Comparison of ENCODE assay signal across 16 cellular contexts in the genomic region with DNA sequence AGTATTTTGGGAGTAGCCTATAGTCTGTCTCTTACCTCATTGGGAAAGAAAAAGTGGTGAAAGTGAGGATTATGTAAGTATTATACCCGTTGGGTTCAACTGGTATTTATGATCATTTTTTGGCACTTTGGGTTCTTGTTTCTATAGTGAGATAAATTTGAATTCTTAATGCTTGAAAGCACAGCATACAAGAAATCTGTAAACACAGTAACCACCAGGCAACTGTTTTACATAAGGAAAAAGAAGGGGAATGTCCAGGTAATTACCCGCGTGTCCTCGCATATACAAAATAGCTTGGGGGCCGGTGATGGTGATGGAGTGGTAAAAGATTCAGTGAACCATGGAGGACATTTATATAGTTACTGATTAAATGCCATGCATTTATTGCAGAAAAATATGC.
DNase-seq lines count a peak whose midpoint lies in the region; ATAC-seq, FAIRE-seq and TF ChIP-seq lines count a peak whose summit lies in the region.
"Had no signal": no experiment of that assay in that cellular context is flagged by ENCODE, and none has a peak within 500 bp of the region (broad histone marks: within the 10 kb centered on the region; RNA-seq: fewer than 3 reads in every experiment).

No MANE protein-coding gene starts in this region.

- POLR2A ChIA-PET in A673 (lab: Charles Lee; ENCODE audit: low non-redundant PET), result no interaction called here

- H3K9me3 ChIP-seq in A673 (ENCODE audit: low read depth, low read length, poor library complexity, severe bottlenecking), result no peaks in the 10 kb centered on the region
- H3K9me3 ChIP-seq in effector memory CD4-positive, alpha-beta T cell (ENCODE audit: control insufficient read depth, low read length), result no peaks in the 10 kb centered on the region

- no peak for TF ChIP-seq CTCF in A673 (conservative IDR thresholded peaks at IDR 0.05; ENCODE audit: low read depth, low read length)

- CTCF ChIA-PET in A673 (lab: Charles Lee), result no interaction called here

- H3K27ac ChIP-seq in A673 (ENCODE audit: low read depth, low read length, poor library complexity, severe bottlenecking), result peak overlapping the region; percentile 97
- no peak overlapping the region for H3K27ac ChIP-seq in effector memory CD4-positive, alpha-beta T cell (ENCODE audit: insufficient read depth, low read length, poor library complexity, severe bottlenecking)

- no peaks in the 10 kb centered on the region for H3K4me1 Mint-ChIP-seq in activated T-cell treated with anti-CD3 and anti-CD28 coated beads, Interleukin-2, amount 50 U/mL, for 24 hours (ENCODE audit: low read depth)

- H3K4me3 ChIP-seq in A673 (ENCODE audit: low read depth, low read length, poor library complexity, severe bottlenecking), result no peak overlapping the region
- H3K4me3 ChIP-seq in effector memory CD4-positive, alpha-beta T cell (ENCODE audit: insufficient read depth, low read depth, low read length, poor library complexity, severe bottlenecking), result no peak overlapping the region
- H3K4me3 ChIP-seq: dorsolateral prefrontal cortex had no signal

- FAIRE-seq in GM19239 (lab: Jason Lieb, UNC), result peak; percentile 89

- H3K27me3 ChIP-seq in A673 (replicated peaks; ENCODE audit: insufficient read depth, low read depth, low read length, poor library complexity), result no peaks in the 10 kb centered on the region
- no peaks in the 10 kb centered on the region for H3K27me3 ChIP-seq in effector memory CD4-positive, alpha-beta T cell (replicated peaks; ENCODE audit: control insufficient read depth, insufficient read depth, low read length, poor library complexity, severe bottlenecking)
- H3K27me3 ChIP-seq: dorsolateral prefrontal cortex had no signal

- no peak overlapping the region for H3K4me3 Mint-ChIP-seq in activated T-cell treated with anti-CD3 and anti-CD28 coated beads, Interleukin-2, amount 50 U/mL, for 24 hours
- H3K4me3 Mint-ChIP-seq: activated T-cell treated with anti-CD3 and anti-CD28 coated beads, Interleukin-2, amount 50 U/mL, for 4 hours had no signal

- intact Hi-C loops in A673 (cut with micrococcal nuclease; ENCODE audit: unreplicated experiment), result no loop called here

- no peak overlapping the region for H3K27ac Mint-ChIP-seq in activated T-cell treated with anti-CD3 and anti-CD28 coated beads, Interleukin-2, amount 50 U/mL, for 24 hours

- no peaks in the 10 kb centered on the region for H3K27me3 Mint-ChIP-seq in activated T-cell treated with anti-CD3 and anti-CD28 coated beads, Interleukin-2, amount 50 U/mL, for 24 hours

- ATAC-seq in HG02678 (IDR thresholded peaks at IDR 0.05; ENCODE audit: unreplicated experiment) (peak; percentile 43), HG03571 (IDR thresholded peaks at IDR 0.05; ENCODE audit: unreplicated experiment) (peak; percentile 38)
- ATAC-seq: activated T-cell treated with anti-CD3 and anti-CD28 coated beads, Interleukin-2, amount 50 U/mL, for 4 hours had no signal

- peaks cover 38% of the 10 kb centered on the region for H3K36me3 ChIP-seq in A673 (ENCODE audit: insufficient read depth, low read length, poor library complexity, severe bottlenecking)
- H3K36me3 ChIP-seq in effector memory CD4-positive, alpha-beta T cell (ENCODE audit: control insufficient read depth, insufficient read depth, low read length), result no peaks in the 10 kb centered on the region

- peaks cover 2% of the 10 kb centered on the region for H3K9me3 Mint-ChIP-seq in activated T-cell treated with anti-CD3 and anti-CD28 coated beads, Interleukin-2, amount 50 U/mL, for 24 hours

- H3K4me1 ChIP-seq in A673 (ENCODE audit: insufficient read depth, low read length, poor library complexity, severe bottlenecking), result peaks cover 61% of the 10 kb centered on the region
- H3K4me1 ChIP-seq in effector memory CD4-positive, alpha-beta T cell (ENCODE audit: control insufficient read depth, insufficient read depth, low read length, poor library complexity, severe bottlenecking), result no peaks in the 10 kb centered on the region

- no peak for DNase-seq in A673 (ENCODE audit: low spot score)
- DNase-seq in GM19239 (ENCODE audit: insufficient read length, low spot score), result no peak
- DNase-seq in NAMALWA (ENCODE audit: low spot score), result no peak
- no peak for DNase-seq in NCI-H748 (lab: John Stamatoyannopoulos, UW; ENCODE audit: unreplicated experiment)
- no peak for DNase-seq in effector memory CD4-positive, alpha-beta T cell
- no peak for DNase-seq in activated T-cell treated with anti-CD3 and anti-CD28 coated beads, Interleukin-2, amount 50 U/mL, for 24 hours
- DNase-seq: 8988T; activated T-cell treated with anti-CD3 and anti-CD28 coated beads, Interleukin-2, amount 50 U/mL, for 4 hours; aorta; dorsolateral prefrontal cortex; NCI-H2081; posterior cingulate gyrus; stimulated activated CD4-positive, alpha-beta T cell treated with anti-CD3 and anti-CD28 coated beads, Interleukin-15, amount 100 ng/mL, for 24 hours; trophoblast cell had no signal

- BruUV-seq in A673 (replicated peaks; lab: Mats Ljungman, UMichigan), result no TSS peak

- no peaks in the 10 kb centered on the region for H3K36me3 Mint-ChIP-seq in activated T-cell treated with anti-CD3 and anti-CD28 coated beads, Interleukin-2, amount 50 U/mL, for 24 hours (ENCODE audit: low read depth)
